Comparison of ENCODE assay signal across 23 cellular contexts in genomic region chrX:132820675-132821074, GRCh38.
"Had no signal": no experiment of that assay in that cellular context is flagged by ENCODE, and none has a peak within 500 bp of the region (broad histone marks: within the 10 kb centered on the region; RNA-seq: fewer than 3 reads in every experiment).

No MANE protein-coding gene starts in this region.

- DNase-seq: dermis blood vessel endothelial cell; dorsolateral prefrontal cortex; effector CD4-positive, alpha-beta T cell; effector memory CD4-positive, alpha-beta T cell; foreskin keratinocyte; glutamatergic neuron; head of caudate nucleus; heart right ventricle; hypothalamus; immature natural killer cell; islet precursor cell; kidney; kidney glomerular epithelial cell; left lung; left ventricle myocardium superior; lower lobe of right lung; mesenchymal stem cell had no signal

- H3K27ac ChIP-seq: coronary artery, dorsolateral prefrontal cortex, esophagus muscularis mucosa, foreskin keratinocyte, gastroesophageal sphincter, heart right ventricle, left lung, lower lobe of right lung had no signal

- H3K36me3 Mint-ChIP-seq: immature natural killer cell, mesothelial cell of epicardium had no signal

- H3K4me3 Mint-ChIP-seq: immature natural killer cell, mesothelial cell of epicardium had no signal

- H3K4me3 ChIP-seq: coronary artery, dorsolateral prefrontal cortex, esophagus muscularis mucosa, gastroesophageal sphincter, heart right ventricle, left lung, lower lobe of right lung had no signal

- ATAC-seq: foreskin keratinocyte, gastroesophageal sphincter, heart right ventricle, left lung, left ventricle myocardium superior, lower lobe of right lung had no signal

- H3K9me3 Mint-ChIP-seq: immature natural killer cell, mesothelial cell of epicardium had no signal

- H3K4me1 Mint-ChIP-seq: immature natural killer cell had no signal

- H3K27me3 ChIP-seq: esophagus muscularis mucosa, foreskin keratinocyte, gastroesophageal sphincter, left lung had no signal

- H3K4me1 ChIP-seq: esophagus muscularis mucosa, foreskin keratinocyte, gastroesophageal sphincter, heart right ventricle, left lung, lower lobe of right lung had no signal

- H3K27ac Mint-ChIP-seq: immature natural killer cell, mesothelial cell of epicardium had no signal

- H3K9me3 ChIP-seq: esophagus muscularis mucosa, gastroesophageal sphincter, heart right ventricle, left lung, lower lobe of right lung had no signal

- FAIRE-seq: endothelial cell of umbilical vein, frontal cortex, kidney had no signal

- H3K36me3 ChIP-seq: esophagus muscularis mucosa, gastroesophageal sphincter, heart right ventricle, left lung, lower lobe of right lung had no signal
